Comparison of ENCODE assay signal across 9 cellular contexts in the genomic region with DNA sequence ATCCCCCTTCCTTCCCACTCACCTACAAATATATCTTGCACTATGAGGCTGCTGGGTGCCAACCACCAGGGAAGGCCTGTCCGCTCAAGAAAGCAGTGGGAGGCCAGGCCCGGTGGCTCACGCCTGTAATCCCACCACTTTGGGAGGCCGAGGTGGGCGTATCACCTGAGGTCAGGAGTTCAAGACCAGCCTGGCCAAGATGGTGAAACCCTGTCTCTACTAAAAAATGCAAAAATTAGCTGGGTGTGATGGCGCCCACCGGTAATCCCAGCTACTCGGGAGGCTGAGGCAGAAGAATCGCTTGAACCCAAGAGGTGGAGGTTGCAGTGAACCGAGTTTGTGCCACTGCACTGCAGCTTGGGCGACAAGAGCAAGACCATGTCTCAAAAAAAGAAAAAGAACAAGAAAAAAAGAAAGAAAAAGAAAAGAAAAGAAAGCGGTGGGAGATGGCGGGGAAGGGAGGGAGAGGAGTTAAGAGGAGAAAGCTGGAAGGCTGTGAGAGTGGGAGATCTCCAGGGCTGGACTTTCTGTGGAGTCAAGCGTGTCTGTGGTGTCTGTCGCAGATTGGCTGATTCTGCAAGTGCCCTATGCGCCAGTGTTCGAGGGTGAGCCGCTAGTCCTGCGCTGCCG. TPM values are rescaled to one million over a fixed set of nuclear protein-coding genes. Genes with fewer than 3 reads are reported as not detected.
DNase-seq lines count a peak whose midpoint lies in the region; ATAC-seq and TF ChIP-seq lines count a peak whose summit lies in the region.
"Not testable (repeated sequence)": the region's sequence is repeated elsewhere in the genome, so short reads cannot be mapped to it uniquely, and the experiment has no call there.
"Had no signal": no experiment of that assay in that cellular context is flagged by ENCODE, and none has a peak within 500 bp of the region (broad histone marks: within the 10 kb centered on the region; RNA-seq: fewer than 3 reads in every experiment).

No MANE protein-coding gene starts in this region.

- H3K79me2 ChIP-seq in GM23248 (ENCODE audit: insufficient read depth) = not testable (repeated sequence)
- H3K79me2 ChIP-seq in PC-9 (ENCODE audit: low read depth) = peaks cover 18% of the 10 kb centered on the region

- peak overlapping the region; percentile 96 for H3K9ac ChIP-seq in GM23248
- peak overlapping the region; percentile 39 to 79 for H3K9ac ChIP-seq in duodenal mucosa (ENCODE audit: low read depth in 1 of 2, low read length in 2 of 2)

- not testable (repeated sequence) for DNase-seq in AG04450 (ENCODE audit: low read depth, low spot score); GM23248; PC-9; naive thymus-derived CD8-positive, alpha-beta T cell; spleen

- H3K9me3 ChIP-seq in AG04450 (ENCODE audit: control insufficient read depth, insufficient read depth, low read length); GM23248 (ENCODE audit: low read depth); PC-9 (ENCODE audit: insufficient read depth, low read depth); duodenal mucosa (ENCODE audit: control insufficient read depth in 1 of 2, low read length in 2 of 2); spleen: not testable (repeated sequence)

- not testable (repeated sequence) for H4K20me1 ChIP-seq in GM23248 (ENCODE audit: insufficient read depth); PC-9 (ENCODE audit: insufficient read depth)

- not testable (repeated sequence) for ATAC-seq in activated T-helper 17 cell treated with anti-CD3 and anti-CD28 coated beads, Interleukin-2, amount 50 U/mL, for 72 hours (replicated peaks); naive thymus-derived CD8-positive, alpha-beta T cell

- not testable (repeated sequence) for H3K36me3 ChIP-seq in GM23248 (ENCODE audit: low read depth); PC-9 (ENCODE audit: low read depth); duodenal mucosa (ENCODE audit: control insufficient read depth in 1 of 2, insufficient read depth in 2 of 2, low read length in 2 of 2); spleen

- not testable (repeated sequence) for H3K36me3 Mint-ChIP-seq in activated T-helper 17 cell treated with anti-CD3 and anti-CD28 coated beads, Interleukin-2, amount 50 U/mL, for 72 hours (ENCODE audit: low read depth); naive thymus-derived CD8-positive, alpha-beta T cell

- H2AFZ ChIP-seq in GM23248 (peak overlapping the region; percentile 74), PC-9 (peak overlapping the region; percentile 88)

- H3F3A ChIP-seq in GM23248 (ENCODE audit: insufficient read depth) (peaks cover 42% of the 10 kb centered on the region), PC-9 (ENCODE audit: insufficient read depth, low read depth) (peaks cover 21% of the 10 kb centered on the region)

- H3K4me1 Mint-ChIP-seq in activated T-helper 17 cell treated with anti-CD3 and anti-CD28 coated beads, Interleukin-2, amount 50 U/mL, for 72 hours = peaks cover 32% of the 10 kb centered on the region
- H3K4me1 Mint-ChIP-seq in naive thymus-derived CD8-positive, alpha-beta T cell = peaks cover 20 to 54% (median 37%) of the 10 kb centered on the region in 4 donors

- not testable (repeated sequence) for H3K9me2 ChIP-seq in GM23248 (ENCODE audit: insufficient read depth); PC-9 (ENCODE audit: insufficient read depth)

- 50 to 53% methylated on average over 20 of the region's 20 CpGs for WGBS in GM23248 (ENCODE audit: low coverage in 1 of 2, low lambda C conversion rate in 2 of 2, missing lambda C conversion rate in 2 of 2), 2 experiments
- 56 to 62% (median 61%) methylated on average over 20 of the region's 20 CpGs for WGBS in spleen, 5 donors

- H3K27me3 Mint-ChIP-seq in activated T-helper 17 cell treated with anti-CD3 and anti-CD28 coated beads, Interleukin-2, amount 50 U/mL, for 72 hours = peaks cover 20% of the 10 kb centered on the region
- H3K27me3 Mint-ChIP-seq in naive thymus-derived CD8-positive, alpha-beta T cell = not testable (repeated sequence)

- TF ChIP-seq CTCF in AG04450 (IDR thresholded peaks at IDR 0.05; ENCODE audit: low read depth, low read length); PC-9 (conservative IDR thresholded peaks at IDR 0.05); spleen (IDR thresholded peaks at IDR 0.05 in 8 of 11, conservative IDR thresholded peaks at IDR 0.05 in 3 of 11): not testable (repeated sequence)

- intact Hi-C loops in PC-9 (cut with micrococcal nuclease; ENCODE audit: unreplicated experiment); spleen (cut with DNase I; ENCODE audit: low total_unique reads): not testable (repeated sequence)

- CTCF ChIA-PET in AG04450 (lab: Charles Lee) = interaction anchor here (0.6 to 5.9 kb wide), 2 partner anchors 14 to 1015 kb away, joined by 3 to 92 read pairs; no protein-coding TSS in a partner anchor
- CTCF ChIA-PET in PC-9 (lab: Charles Lee) = not testable (repeated sequence)

- H3K27me3 ChIP-seq in AG04450 (ENCODE audit: control insufficient read depth, insufficient read depth, low read length); GM23248 (replicated peaks; ENCODE audit: insufficient read depth); PC-9 (ENCODE audit: insufficient read depth, low read depth): not testable (repeated sequence)
- H3K27me3 ChIP-seq in duodenal mucosa (ENCODE audit: control insufficient read depth in 1 of 2, insufficient read depth in 2 of 2, low read length in 2 of 2) (peaks cover 30 to 34% of the 10 kb centered on the region in 2 donors), spleen (replicated peaks in 1 of 7) (peaks cover 0 to 53% (median 0%) of the 10 kb centered on the region in 7 donors)

- not testable (repeated sequence) for H3K27ac Mint-ChIP-seq in activated T-helper 17 cell treated with anti-CD3 and anti-CD28 coated beads, Interleukin-2, amount 50 U/mL, for 72 hours
- peak overlapping the region in 9 of 10 donors; percentile 50 to 93 (median 77) for H3K27ac Mint-ChIP-seq in naive thymus-derived CD8-positive, alpha-beta T cell

- H3K4me1 ChIP-seq in GM23248 (ENCODE audit: insufficient read depth) (peaks cover 46% of the 10 kb centered on the region), PC-9 (replicated peaks; ENCODE audit: insufficient read depth) (peaks cover 61% of the 10 kb centered on the region), spleen (peaks cover 4 to 73% (median 35%) of the 10 kb centered on the region in 6 donors)
- not testable (repeated sequence) for H3K4me1 ChIP-seq in duodenal mucosa (ENCODE audit: control insufficient read depth in 1 of 2, insufficient read depth in 2 of 2, low read length in 2 of 2)

- H3K27ac ChIP-seq in AG04450 (ENCODE audit: low read depth, low read length) (peak overlapping the region; percentile 43), GM23248 (peak overlapping the region; percentile 97), PC-9 (peak overlapping the region; percentile 69), spleen (peak overlapping the region; percentile 84 to 96 (median 87))
- not testable (repeated sequence) for H3K27ac ChIP-seq in duodenal mucosa (ENCODE audit: low read depth, low read length)

- H3K4me3 ChIP-seq in AG04450 (ENCODE audit: low read depth, low read length) = peak overlapping the region; percentile 84
- H3K4me3 ChIP-seq in GM23248 = peak overlapping the region; percentile 79
- peak overlapping the region; percentile 97 for H3K4me3 ChIP-seq in PC-9
- peak overlapping the region; percentile 77 to 86 for H3K4me3 ChIP-seq in duodenal mucosa (ENCODE audit: low read depth in 1 of 2, low read length in 2 of 2)
- H3K4me3 ChIP-seq in iPS-11a (ENCODE audit: low read depth, low read length) = peak overlapping the region; percentile 89
- H3K4me3 ChIP-seq in spleen = peak overlapping the region; percentile 68 to 97 (median 80)

- not testable (repeated sequence) for TF ChIP-seq POLR2A in spleen (IDR thresholded peaks at IDR 0.05)

- not testable (repeated sequence) for BruUV-seq in PC-9 (replicated peaks; lab: Mats Ljungman, UMichigan)

- peak overlapping the region; percentile 85 for H3K4me3 Mint-ChIP-seq in activated T-helper 17 cell treated with anti-CD3 and anti-CD28 coated beads, Interleukin-2, amount 50 U/mL, for 72 hours
- H3K4me3 Mint-ChIP-seq in naive thymus-derived CD8-positive, alpha-beta T cell = peak overlapping the region; percentile 91 to 99 (median 94)

- H3K4me2 ChIP-seq in GM23248 (ENCODE audit: unreplicated experiment) = peak overlapping the region; percentile 88
- peak overlapping the region; percentile 99 for H3K4me2 ChIP-seq in PC-9

- H3K9me3 Mint-ChIP-seq in activated T-helper 17 cell treated with anti-CD3 and anti-CD28 coated beads, Interleukin-2, amount 50 U/mL, for 72 hours; naive thymus-derived CD8-positive, alpha-beta T cell: not testable (repeated sequence)

- POLR2A ChIA-PET in AG04450 (lab: Yijun Ruan, JAX) (interaction anchor here (1.1 to 2.1 kb wide), 2 partner anchors 11 to 24 kb away, joined by 5 to 20 read pairs; partner anchors contain the start of gene DUSP12), PC-9 (lab: Charles Lee; ENCODE audit: unreplicated experiment) (interaction anchor here (0.6 kb wide), 1 partner anchor 652 kb away, joined by 6 read pairs; no protein-coding TSS in a partner anchor)
- POLR2A ChIA-PET in naive thymus-derived CD8-positive, alpha-beta T cell (lab: Charles Lee) = interaction anchor here (1.4 to 2.7 kb wide), 7 partner anchors 13 to 218 kb away, joined by 3 to 49 read pairs (median 12); partner anchors contain the start of gene DUSP12

- in situ Hi-C loops in GM23248 (cut with MboI) = not testable (repeated sequence)

RNA-seq across cellular contexts. Expression of gene FCRLB, which starts 4.0 kb away (rescaled TPM):
- 0.48 TPM in 2 replicates for polyA plus RNA-seq in AG04450 (2011; rRNA removed)
- polyA minus RNA-seq in AG04450 (2011; rRNA and poly(A)+ RNA removed) = 0.09 and 0.35 TPM in 2 replicates
- total RNA-seq in GM23248 (2014; rRNA removed; shearing (Covaris generic)) = 8.3 and 14.5 TPM in 2 replicates
- polyA plus RNA-seq in GM23248 (2016; fragmentation: Nextera tagmentation; extraction: Ambion mirVana) = 9.4 and 10.1 TPM in 2 replicates
- total RNA-seq in PC-9 (2021) = 1.0 and 1.5 TPM in 2 replicates
- total RNA-seq in activated T-helper 17 cell treated with anti-CD3 and anti-CD28 coated beads, Interleukin-2, amount 50 U/mL, for 72 hours = not detected
- total RNA-seq in naive thymus-derived CD8-positive, alpha-beta T cell = 1 to 10 TPM; 1.1 to 1.2 TPM
- 1 to 10 TPM in 1 of 3 donors, under 1 TPM in 2; 0.77 to 2.1 (median 0.98) TPM for polyA plus RNA-seq in naive thymus-derived CD8-positive, alpha-beta T cell
- 1 to 10 TPM; 1.2 to 4.3 (median 1.6) TPM for total RNA-seq in spleen
- 1 to 10 TPM; 2.5 to 4.3 (median 4.3) TPM for polyA plus RNA-seq in spleen

RNA-seq across cellular contexts. Expression of gene FCRLA, which starts 18.3 kb away (rescaled TPM):
- polyA plus RNA-seq in AG04450 (2011; rRNA removed) (0.12 and 0.15 TPM in 2 replicates), GM23248 (2016; fragmentation: Nextera tagmentation; extraction: Ambion mirVana) (5.3 and 6.8 TPM in 2 replicates), spleen (100 to 1,000 TPM; 142 to 202 (median 192) TPM)
- 0.30 TPM in 1 of 2 replicates, not detected in the other for polyA minus RNA-seq in AG04450 (2011; rRNA and poly(A)+ RNA removed)
- 7.5 and 8.4 TPM in 2 replicates for total RNA-seq in GM23248 (2014; rRNA removed; shearing (Covaris generic))
- total RNA-seq in PC-9 (2021) (0.20 TPM in 1 of 2 replicates, not detected in the other), spleen (10 to 100 TPM; 28.0 to 68.1 (median 52.5) TPM)
- not detected for total RNA-seq in activated T-helper 17 cell treated with anti-CD3 and anti-CD28 coated beads, Interleukin-2, amount 50 U/mL, for 72 hours
- 1 to 10 TPM; 5.0 to 6.4 TPM for total RNA-seq in naive thymus-derived CD8-positive, alpha-beta T cell
- under 1 TPM in 2 of 3 donors, not detected in 1; 0.56 to 0.95 TPM for polyA plus RNA-seq in naive thymus-derived CD8-positive, alpha-beta T cell
- total RNA-seq: pulmonary artery endothelial cell had no signal

RNA-seq across cellular contexts. Expression of gene DUSP12, which starts 24.2 kb away (rescaled TPM):
- polyA plus RNA-seq in AG04450 (2011; rRNA removed) (34.9 and 41.1 TPM in 2 replicates), GM23248 (2016; fragmentation: Nextera tagmentation; extraction: Ambion mirVana) (29.9 and 34.9 TPM in 2 replicates), spleen (10 to 100 TPM; 17.9 to 27.8 (median 21.1) TPM)
- 6.3 and 13.0 TPM in 2 replicates for polyA minus RNA-seq in AG04450 (2011; rRNA and poly(A)+ RNA removed)
- 27.4 and 34.2 TPM in 2 replicates for total RNA-seq in GM23248 (2014; rRNA removed; shearing (Covaris generic))
- total RNA-seq in PC-9 (2021) (21.0 and 23.6 TPM in 2 replicates), spleen (10 to 100 TPM; 18.2 to 39.9 (median 23.7) TPM)
- total RNA-seq in activated T-helper 17 cell treated with anti-CD3 and anti-CD28 coated beads, Interleukin-2, amount 50 U/mL, for 72 hours = 10 to 100 TPM; 12.0 to 16.7 TPM
- 10 to 100 TPM; 38.4 to 39.4 TPM for total RNA-seq in naive thymus-derived CD8-positive, alpha-beta T cell
- polyA plus RNA-seq in naive thymus-derived CD8-positive, alpha-beta T cell = 10 to 100 TPM; 62.7 to 73.1 (median 71.1) TPM

RNA-seq across cellular contexts. Expression of gene ATF6, which starts 40.7 kb away (rescaled TPM):
- polyA plus RNA-seq in AG04450 (2011; rRNA removed) (27.2 and 33.6 TPM in 2 replicates), GM23248 (2016; fragmentation: Nextera tagmentation; extraction: Ambion mirVana) (14.8 TPM in 2 replicates), spleen (1 to 10 TPM; 2.5 to 4.3 (median 3.4) TPM)
- 17.9 and 25.7 TPM in 2 replicates for polyA minus RNA-seq in AG04450 (2011; rRNA and poly(A)+ RNA removed)
- 19.8 and 21.4 TPM in 2 replicates for total RNA-seq in GM23248 (2014; rRNA removed; shearing (Covaris generic))
- total RNA-seq in PC-9 (2021) (14.6 and 19.5 TPM in 2 replicates), spleen (10 to 100 TPM; 25.2 to 46.8 (median 34.2) TPM)
- total RNA-seq in activated T-helper 17 cell treated with anti-CD3 and anti-CD28 coated beads, Interleukin-2, amount 50 U/mL, for 72 hours = 10 to 100 TPM; 17.5 to 24.9 TPM
- total RNA-seq in naive thymus-derived CD8-positive, alpha-beta T cell = 10 to 100 TPM; 23.5 to 24.3 TPM
- 10 to 100 TPM; 15.8 to 17.6 (median 16.3) TPM for polyA plus RNA-seq in naive thymus-derived CD8-positive, alpha-beta T cell
